19 cellular contexts compared by ENCODE assay signal in genomic region chr9:130417602-130418001, GRCh38. TPM values are rescaled to one million over a fixed set of nuclear protein-coding genes. Genes with fewer than 3 reads are reported as not detected.
A peak's percentile ranks its signal among the peaks of the same experiment; 100 is the strongest.
DNase-seq lines count a peak whose midpoint lies in the region; ATAC-seq, FAIRE-seq and TF ChIP-seq lines count a peak whose summit lies in the region.
"Had no signal": no experiment of that assay in that cellular context is flagged by ENCODE, and none has a peak within 500 bp of the region (broad histone marks: within the 10 kb centered on the region; RNA-seq: fewer than 3 reads in every experiment).

No MANE protein-coding gene starts in this region.

- H3K4me2 ChIP-seq in keratinocyte (ENCODE audit: control insufficient read depth, extremely low read depth, insufficient read depth, low read depth, low read length), result no peak overlapping the region

- H3K27ac Mint-ChIP-seq in HFFc6, result no peak overlapping the region
- H3K27ac Mint-ChIP-seq: activated T-cell treated with anti-CD3 and anti-CD28 coated beads, Interleukin-2, amount 50 U/mL, for 24 hours; CD4-positive, alpha-beta T cell; nephron progenitor cell had no signal

- in situ Hi-C loops in SK-MEL-5 (cut with HindIII; ENCODE audit: low pct_unique_long_range_greater_than_20kb, low sequenced_read_pairs), result no loop called here

- no peak overlapping the region for H2AFZ ChIP-seq in keratinocyte (ENCODE audit: control insufficient read depth, low read length)

- peaks cover 13% of the 10 kb centered on the region for H3K4me1 Mint-ChIP-seq in HFFc6 (ENCODE audit: low read depth)

- DNase-seq in GM12864 (ENCODE audit: low read depth), result no peak
- DNase-seq in HFFc6, result no peak
- peak; percentile 51 for DNase-seq in SK-MEL-5 (ENCODE audit: low read depth, low spot score)
- no peak for DNase-seq in keratinocyte (ENCODE audit: low read depth, low spot score)
- DNase-seq in NCI-H2081 treated with DMSO at 0.1 percent for 48 hours (lab: John Stamatoyannopoulos, UW), result no peak
- no peak for DNase-seq in foreskin melanocyte
- DNase-seq: activated CD4-positive, alpha-beta T cell treated with anti-CD3 and anti-CD28 coated beads for 48 hours; activated T-cell treated with anti-CD3 and anti-CD28 coated beads, Interleukin-2, amount 50 U/mL, for 24 hours; CD4-positive, alpha-beta T cell; central memory CD4-positive, alpha-beta T cell; KG1; mesenchymal stem cell; NCI-H526 treated with DMSO at 0.1 percent for 48 hours; nephron progenitor cell; Right ventricle myocardium superior; stimulated activated CD4-positive, alpha-beta T cell treated with anti-CD3 and anti-CD28 coated beads, Interleukin-2, amount 100 ng/mL, for 24 hours had no signal

- H3K27me3 ChIP-seq in keratinocyte (ENCODE audit: control insufficient read depth, extremely low read depth, insufficient read depth, low read length), result peaks cover 15% of the 10 kb centered on the region

- FAIRE-seq in keratinocyte (lab: Jason Lieb, UNC), result no peak

- H3K36me3 Mint-ChIP-seq in HFFc6 (ENCODE audit: low read depth), result no peaks in the 10 kb centered on the region

- H3K4me1 ChIP-seq in keratinocyte (ENCODE audit: control insufficient read depth, extremely low read depth, insufficient read depth, low read length), result no peaks in the 10 kb centered on the region

- H3K9me1 ChIP-seq in keratinocyte (ENCODE audit: control insufficient read depth, extremely low read depth, insufficient read depth, low read length), result no peaks in the 10 kb centered on the region

- H3K36me3 ChIP-seq in keratinocyte (ENCODE audit: control insufficient read depth in 2 of 2, extremely low read depth in 1 of 2, insufficient read depth in 2 of 2, low read length in 2 of 2), result no peaks in the 10 kb centered on the region

- H3K9ac ChIP-seq in keratinocyte (ENCODE audit: control insufficient read depth, extremely low read depth, insufficient read depth, low read length), result no peak overlapping the region

- H3K9me3 ChIP-seq in keratinocyte (ENCODE audit: control insufficient read depth, low read depth, low read length), result no peaks in the 10 kb centered on the region

- ATAC-seq in HG02588 (IDR thresholded peaks at IDR 0.05; ENCODE audit: unreplicated experiment) (no peak), HG03039 (IDR thresholded peaks at IDR 0.05; ENCODE audit: unreplicated experiment) (no peak)
- ATAC-seq: right cardiac atrium had no signal

- no peak overlapping the region for H3K4me3 Mint-ChIP-seq in HFFc6
- H3K4me3 Mint-ChIP-seq: activated T-cell treated with anti-CD3 and anti-CD28 coated beads, Interleukin-2, amount 50 U/mL, for 24 hours; CD4-positive, alpha-beta T cell; nephron progenitor cell had no signal

- dilution Hi-C loops in keratinocyte (cut with MboI; ENCODE audit: extremely low pct_ligation_motif_present, low sequenced_read_pairs), result no loop called here

- H3K79me2 ChIP-seq in keratinocyte (ENCODE audit: control insufficient read depth, insufficient read depth, low read length), result no peaks in the 10 kb centered on the region

- H3K4me3 ChIP-seq in GM12864 (ENCODE audit: low read depth, low read length), result no peak overlapping the region
- no peak overlapping the region for H3K4me3 ChIP-seq in keratinocyte (ENCODE audit: control insufficient read depth in 2 of 3, extremely low read depth in 1 of 3, insufficient read depth in 2 of 3, low read depth in 1 of 3, low read length in 3 of 3)

- TF ChIP-seq CTCF in GM12864 (IDR thresholded peaks at IDR 0.05; ENCODE audit: low read depth, low read length, missing control alignments), result peak; percentile 41
- TF ChIP-seq CTCF in HFFc6 (IDR thresholded peaks at IDR 0.05), result peak; percentile 40
- peak in 2 of 3 experiments; percentile 6 to 59 for TF ChIP-seq CTCF in keratinocyte (optimal IDR thresholded peaks at IDR 0.05 in 1 of 3, IDR thresholded peaks at IDR 0.05 in 1 of 3, conservative IDR thresholded peaks at IDR 0.05 in 1 of 3; ENCODE audit: extremely low read depth in 1 of 3, insufficient read depth in 2 of 3, low read length in 3 of 3)

- H3K27ac ChIP-seq in keratinocyte (ENCODE audit: control insufficient read depth, insufficient read depth, low read length), result no peak overlapping the region

- peaks cover 14% of the 10 kb centered on the region for H3K27me3 Mint-ChIP-seq in HFFc6 (ENCODE audit: insufficient read depth)

- H3K9me3 Mint-ChIP-seq in HFFc6, result peaks cover 4% of the 10 kb centered on the region; the same call in 1 of the 2 replicates
- H3K9me3 Mint-ChIP-seq: activated T-cell treated with anti-CD3 and anti-CD28 coated beads, Interleukin-2, amount 50 U/mL, for 24 hours; CD4-positive, alpha-beta T cell had no signal

- H4K20me1 ChIP-seq in keratinocyte (ENCODE audit: control insufficient read depth, extremely low read depth, insufficient read depth, low read length), result no peaks in the 10 kb centered on the region

RNA-seq across cellular contexts. Expression of gene ASS1, which starts 27.2 kb away (rescaled TPM):
- total RNA-seq in HFFc6 (2021; fragmentation: NEBNext Ultra II Directional; extraction: Animal tissue kit (Norgen Biotek cat#: 25700)), result 100 to 1,000 TPM in 1 of 6 experiments, 10 to 100 TPM in 5; 48.6 to 103 (median 53.7) TPM
- total RNA-seq in SK-MEL-5 (2014; rRNA removed; shearing (Covaris generic)), result 2.5 and 3.7 TPM in 2 replicates
- polyA plus RNA-seq in SK-MEL-5 (2015; cell fraction: cytosol; rRNA removed), result 1.1 and 4.7 TPM in 2 replicates
- 0.23 and 4.1 TPM in 2 replicates for polyA plus RNA-seq in SK-MEL-5 (2015; cell fraction: nucleus; rRNA removed)
- 23.7 to 165 TPM (median 52.4 TPM) in 3 replicates for polyA plus RNA-seq in keratinocyte
- polyA plus RNA-seq in keratinocyte (2011; ENCODE audit: low read depth), result 71.7 TPM
- polyA plus RNA-seq in keratinocyte (2011; cell fraction: cytosol; rRNA removed), result 132 and 143 TPM in 2 replicates
- polyA plus RNA-seq in keratinocyte (2011; cell fraction: nucleus; rRNA removed), result 63.8 and 83.2 TPM in 2 replicates
- polyA plus RNA-seq in keratinocyte (2012; ENCODE audit: low replicate concordance), result 20.0 and 238 TPM in 2 replicates
- 14.8 to 109 TPM (median 33.0 TPM) in 3 replicates for polyA minus RNA-seq in keratinocyte
- 79.4 TPM for polyA minus RNA-seq in keratinocyte (2011; cell fraction: cytosol; rRNA and poly(A)+ RNA removed)
- polyA minus RNA-seq in keratinocyte (2011; cell fraction: nucleus; rRNA and poly(A)+ RNA removed), result 21.1 and 26.4 TPM in 2 replicates
- total RNA-seq: CD4-positive, alpha-beta T cell had no signal

Comparison
In these comparisons a context has a peak if more than half of its experiments do, and no peak if none do; other contexts are left out.
1. RNA of gene ASS1, which starts 27.2 kb away (total RNA-seq): 48.6 to 103 TPM in HFFc6; 2.5 to 3.7 TPM in SK-MEL-5; every median in the first group is over 10 times any median in the second.
2. Peak in every context shown above with its lines, with median percentiles within 50 percentile points of each other: CTCF ChIP-seq.